In genomic region chr19:4338441-4339350, GRCh38 we compare ENCODE assay signal across 8 cellular contexts. TPM values are rescaled to one million over a fixed set of nuclear protein-coding genes. Genes with fewer than 3 reads are reported as not detected.
DNase-seq lines count a peak whose midpoint lies in the region; ATAC-seq and TF ChIP-seq lines count a peak whose summit lies in the region.

Gene STAP2 (minus strand): TSS chr19:4338827. CDS start chr19:4338753, 74 bp downstream.

- peaks cover 4% of the 10 kb centered on the region for H3K36me3 Mint-ChIP-seq in CD4-positive, CD25-positive, alpha-beta regulatory T cell

- peak within 1 kb of the TSS; percentile 96 to 97 (median 97) for H3K27ac Mint-ChIP-seq in CD4-positive, CD25-positive, alpha-beta regulatory T cell

- H3K27me3 ChIP-seq in CD4-positive, CD25-positive, alpha-beta regulatory T cell (ENCODE audit: control insufficient read depth, insufficient read depth, low read length): no peaks in the 10 kb centered on the region
- no peaks in the 10 kb centered on the region for H3K27me3 ChIP-seq in adrenal gland

- H3K27ac ChIP-seq in CD4-positive, CD25-positive, alpha-beta regulatory T cell (ENCODE audit: insufficient read depth, low read length, poor library complexity, severe bottlenecking): peak within 1 kb of the TSS; percentile 49
- H3K27ac ChIP-seq in adrenal gland: peak within 1 kb of the TSS in 4 of 5 donors; percentile 29 to 81 (median 72)

- H3K4me1 ChIP-seq in CD4-positive, CD25-positive, alpha-beta regulatory T cell (ENCODE audit: control insufficient read depth, insufficient read depth, low read length, poor library complexity, severe bottlenecking): peaks cover 16% of the 10 kb centered on the region
- peaks cover 5 to 12% of the 10 kb centered on the region in 2 donors for H3K4me1 ChIP-seq in adrenal gland (replicated peaks in 1 of 2)

- no peak for TF ChIP-seq CTCF in LNCaP clone FGC (IDR thresholded peaks at IDR 0.05; ENCODE audit: control insufficient read depth, extremely low read depth, insufficient read depth)
- no peak for TF ChIP-seq CTCF in adrenal gland (IDR thresholded peaks at IDR 0.05)

- peak within 1 kb of the TSS; percentile 89 to 94 (median 90) for H3K4me3 Mint-ChIP-seq in CD4-positive, CD25-positive, alpha-beta regulatory T cell

- H3K36me3 ChIP-seq in CD4-positive, CD25-positive, alpha-beta regulatory T cell (ENCODE audit: control insufficient read depth, insufficient read depth, low read length): no peaks in the 10 kb centered on the region
- H3K36me3 ChIP-seq in adrenal gland (replicated peaks in 1 of 2): no peaks in the 10 kb centered on the region

- peaks cover 3 to 38% (median 16%) of the 10 kb centered on the region in 4 donors for H3K4me1 Mint-ChIP-seq in CD4-positive, CD25-positive, alpha-beta regulatory T cell

- H3K9me3 ChIP-seq in CD4-positive, CD25-positive, alpha-beta regulatory T cell (ENCODE audit: control insufficient read depth in 2 of 2, low read length in 2 of 2): no peaks in the 10 kb centered on the region
- H3K9me3 ChIP-seq in adrenal gland (replicated peaks in 1 of 3): no peaks in the 10 kb centered on the region
- H3K9me3 ChIP-seq in iPS-18c (ENCODE audit: control insufficient read depth, insufficient read depth, low read length): no peaks in the 10 kb centered on the region

- H3K27me3 Mint-ChIP-seq in CD4-positive, CD25-positive, alpha-beta regulatory T cell: peaks cover 5% of the 10 kb centered on the region

- peak in 1 of 3 donors; percentile 51 for DNase-seq in CD4-positive, CD25-positive, alpha-beta regulatory T cell
- DNase-seq in LNCaP clone FGC (ENCODE audit: low read depth) (peak; percentile 67), adrenal gland (peak in 6 of 7 donors; percentile 45 to 67 (median 56)), GM03348 (ENCODE audit: low spot score) (no peak)
- peak; percentile 24 for DNase-seq in stimulated activated CD8-positive, alpha-beta memory T cell treated with anti-CD3 and anti-CD28 coated beads, Interleukin-4, amount 100 ng/mL, for 24 hours (ENCODE audit: low read depth)

- peaks cover 0 to 2% (median 0%) of the 10 kb centered on the region in 7 donors for H3K9me3 Mint-ChIP-seq in CD4-positive, CD25-positive, alpha-beta regulatory T cell

- ATAC-seq in CD4-positive, CD25-positive, alpha-beta regulatory T cell (ENCODE audit: low read depth in 2 of 2): no peak
- ATAC-seq in GM18861 (IDR thresholded peaks at IDR 0.05; ENCODE audit: unreplicated experiment): no peak
- ATAC-seq in GM18873 (IDR thresholded peaks at IDR 0.05; ENCODE audit: low FRiP score, unreplicated experiment): no peak

- intact Hi-C loops in adrenal gland (cut with DNase I): no loop called here

- no peak for TF ChIP-seq POLR2A in adrenal gland (IDR thresholded peaks at IDR 0.05)

- H3K4me3 ChIP-seq in CD4-positive, CD25-positive, alpha-beta regulatory T cell (ENCODE audit: low read depth, low read length): peak within 1 kb of the TSS; percentile 71
- H3K4me3 ChIP-seq in LNCaP clone FGC (ENCODE audit: low read depth, low read length) (peak within 1 kb of the TSS; percentile 58), adrenal gland (peak within 1 kb of the TSS in 3 of 4 donors; percentile 13 to 61 (median 41)), iPS-18c (ENCODE audit: insufficient read depth, low read depth, low read length) (peak within 1 kb of the TSS; percentile 38; the same call in 1 of the 2 replicates)

- WGBS in adrenal gland, 4 donors: 36 to 48% (median 38%) methylated on average over 21 to 27 of the region's 27 CpGs

RNA-seq across cellular contexts. Expression of gene STAP2, which starts in this region (rescaled TPM):
- 2.2 TPM for total RNA-seq in CD4-positive, CD25-positive, alpha-beta regulatory T cell
- 1 to 10 TPM; 1.6 to 3.0 (median 2.4) TPM for polyA plus RNA-seq in CD4-positive, CD25-positive, alpha-beta regulatory T cell
- 100 to 1,000 TPM in 1 of 8 donors, 10 to 100 TPM in 6, 1 to 10 TPM in 1; 8.5 to 106 (median 36.5) TPM for total RNA-seq in adrenal gland
- polyA plus RNA-seq in adrenal gland: 10 to 100 TPM in 2 of 3 donors, 1 to 10 TPM in 1; 6.7 to 63.1 (median 39.8) TPM
